ENCODE assay signal across 17 cellular contexts in the genomic region with DNA sequence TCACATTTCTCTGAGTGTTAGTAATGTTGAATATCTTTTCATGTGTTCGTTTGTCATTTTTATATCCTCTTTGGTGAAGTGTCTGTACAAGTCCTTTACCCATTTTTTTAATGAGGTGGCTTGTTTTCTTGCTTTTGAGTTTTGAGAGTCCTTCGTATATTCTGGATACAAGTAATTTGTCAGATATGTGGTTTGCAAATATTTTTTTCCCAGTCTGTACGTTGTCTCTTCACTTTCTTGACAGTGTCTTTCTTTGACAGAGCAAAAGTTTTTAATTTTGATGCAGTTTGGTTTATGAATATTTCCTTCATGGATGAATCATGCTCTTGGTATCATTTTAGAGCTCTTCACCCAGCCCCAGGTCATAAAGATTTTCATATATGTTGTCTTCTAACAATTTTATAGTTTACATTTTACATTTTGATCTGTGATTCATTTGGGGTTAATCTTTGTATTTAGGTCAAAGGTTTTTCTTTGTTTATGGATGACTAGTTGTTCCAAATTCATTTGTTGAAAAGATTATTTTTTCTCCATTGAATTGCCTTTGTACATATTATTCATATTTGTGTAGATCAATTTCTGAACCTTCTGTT.
"Had no signal": no experiment of that assay in that cellular context is flagged by ENCODE, and none has a peak within 500 bp of the region (broad histone marks: within the 10 kb centered on the region; RNA-seq: fewer than 3 reads in every experiment).

No MANE protein-coding gene starts in this region.

- H2AFZ ChIP-seq: parathyroid adenoma had no signal

- H3K27me3 ChIP-seq: right lobe of liver, suprapubic skin, thyroid gland had no signal

- H3K9me3 ChIP-seq: right lobe of liver, suprapubic skin, thyroid gland had no signal

- H3K79me2 ChIP-seq: parathyroid adenoma had no signal

- FAIRE-seq: colon, urothelium cell line had no signal

- H3K9ac ChIP-seq: parathyroid adenoma had no signal

- H3K27ac ChIP-seq: parathyroid adenoma, right lobe of liver, suprapubic skin had no signal

- H3K36me3 ChIP-seq: right lobe of liver, suprapubic skin, thyroid gland had no signal

- ATAC-seq: naive thymus-derived CD4-positive, alpha-beta T cell; psoas muscle; right lobe of liver; stimulated activated effector memory CD8-positive, alpha-beta T cell treated with anti-CD3 and anti-CD28 coated beads, Interleukin-12 subunit alpha, Interleukin-12 subunit beta, amount 100 ng/mL, for 72 hours; stimulated activated naive CD8-positive, alpha-beta T cell treated with anti-CD3 and anti-CD28 coated beads, Interleukin-15, Interleukin-2, amounts not matched to agents 100 U/mL and 50 U/mL, for 24 hours had no signal

- DNase-seq: dermis blood vessel endothelial cell; kidney glomerular epithelial cell; mammary epithelial cell; naive thymus-derived CD4-positive, alpha-beta T cell; nephron progenitor cell; psoas muscle; retina; right lobe of liver; stimulated activated CD4-positive, alpha-beta T cell treated with anti-CD3 and anti-CD28 coated beads, Interleukin-4, amount 100 ng/mL, for 1 hour; stimulated activated CD8-positive, alpha-beta memory T cell treated with anti-CD3 and anti-CD28 coated beads, Interleukin-4, amount 100 ng/mL, for 48 hours; stimulated activated naive CD8-positive, alpha-beta T cell treated with anti-CD3 and anti-CD28 coated beads, Interleukin-15, Interleukin-2, amounts not matched to agents 100 U/mL and 50 U/mL, for 24 hours; thyroid gland had no signal

- H3K4me3 ChIP-seq: psoas muscle, right lobe of liver, suprapubic skin, thyroid gland had no signal

- H3K4me1 ChIP-seq: parathyroid adenoma had no signal
